9 cellular contexts compared by ENCODE assay signal in genomic region chr10:97024181-97025073, GRCh38.
A peak's percentile ranks its signal among the peaks of the same experiment; 100 is the strongest.
DNase-seq lines count a peak whose midpoint lies in the region; ATAC-seq, FAIRE-seq and TF ChIP-seq lines count a peak whose summit lies in the region.
"Had no signal": no experiment of that assay in that cellular context is flagged by ENCODE, and none has a peak within 500 bp of the region (broad histone marks: within the 10 kb centered on the region; RNA-seq: fewer than 3 reads in every experiment).

No MANE protein-coding gene starts in this region.

- WGBS in aorta, 2 donors = 10 to 21% methylated on average over 13 of the region's 13 CpGs

- H3K9me3 Mint-ChIP-seq in MCF 10A (ENCODE audit: unreplicated experiment) = no peaks in the 10 kb centered on the region

- no peak overlapping the region for H3K9ac ChIP-seq in keratinocyte (ENCODE audit: control insufficient read depth, extremely low read depth, insufficient read depth, low read length)

- H3K27me3 Mint-ChIP-seq in MCF 10A (ENCODE audit: insufficient read depth, unreplicated experiment) = peaks cover 28% of the 10 kb centered on the region

- dilution Hi-C loops in keratinocyte (cut with MboI; ENCODE audit: extremely low pct_ligation_motif_present, low sequenced_read_pairs) = no loop called here

- H3K27me3 ChIP-seq in breast epithelium (no peaks in the 10 kb centered on the region), keratinocyte (ENCODE audit: control insufficient read depth, extremely low read depth, insufficient read depth, low read length) (peaks cover 17% of the 10 kb centered on the region), aorta (ENCODE audit: control insufficient read depth in 1 of 2, insufficient read depth in 2 of 2, low read length in 1 of 2) (no peaks in the 10 kb centered on the region)

- ATAC-seq in aorta (ENCODE audit: low FRiP score) (peak; percentile 5), HG03378 (IDR thresholded peaks at IDR 0.05; ENCODE audit: unreplicated experiment) (no peak), HG03520 (IDR thresholded peaks at IDR 0.05; ENCODE audit: unreplicated experiment) (no peak), HG03342 (IDR thresholded peaks at IDR 0.05; ENCODE audit: unreplicated experiment) (no peak)

- no peaks in the 10 kb centered on the region for H4K20me1 ChIP-seq in keratinocyte (ENCODE audit: control insufficient read depth, extremely low read depth, insufficient read depth, low read length)

- POLR2A ChIA-PET in MCF 10A (lab: Yijun Ruan, JAX) = no interaction called here

- CTCF ChIA-PET in MCF 10A (lab: Yijun Ruan, JAX) = interaction anchor here (0.6 to 3.5 kb wide), 19 partner anchors 11 to 501 kb away, joined by 3 to 41 read pairs (median 4); no protein-coding TSS in a partner anchor

- peak; percentile 45 for DNase-seq in MCF 10A (ENCODE audit: unreplicated experiment)
- DNase-seq in breast epithelium (ENCODE audit: low spot score in 2 of 2) = no peak
- DNase-seq in astrocyte of the spinal cord (ENCODE audit: low read depth, low spot score) = peak; percentile 77
- DNase-seq in keratinocyte (ENCODE audit: low read depth, low spot score) = peak; percentile 5
- DNase-seq in aorta = peak in 1 of 2 donors; percentile 56
- DNase-seq: NCI-H187 had no signal

- H2AFZ ChIP-seq in keratinocyte (ENCODE audit: control insufficient read depth, low read length) = no peak overlapping the region

- H3K27ac Mint-ChIP-seq in MCF 10A (ENCODE audit: low read depth, unreplicated experiment) = no peak overlapping the region

- no TSS peak for BruUV-seq in MCF 10A (replicated peaks; lab: Mats Ljungman, UMichigan)

- H3K4me3 Mint-ChIP-seq in MCF 10A (ENCODE audit: unreplicated experiment) = no peak overlapping the region

- TF ChIP-seq CTCF in MCF 10A (IDR thresholded peaks at IDR 0.05; ENCODE audit: unreplicated experiment) (no peak), breast epithelium (IDR thresholded peaks at IDR 0.05) (no peak), astrocyte of the spinal cord (IDR thresholded peaks at IDR 0.05; ENCODE audit: low read depth, low read length) (no peak), keratinocyte (optimal IDR thresholded peaks at IDR 0.05 in 1 of 3, IDR thresholded peaks at IDR 0.05 in 1 of 3, conservative IDR thresholded peaks at IDR 0.05 in 1 of 3; ENCODE audit: extremely low read depth in 1 of 3, insufficient read depth in 2 of 3, low read length in 3 of 3) (no peak)

- no peaks in the 10 kb centered on the region for H3K36me3 ChIP-seq in breast epithelium
- H3K36me3 ChIP-seq in keratinocyte (ENCODE audit: control insufficient read depth in 2 of 2, extremely low read depth in 1 of 2, insufficient read depth in 2 of 2, low read length in 2 of 2) = no peaks in the 10 kb centered on the region
- no peaks in the 10 kb centered on the region for H3K36me3 ChIP-seq in aorta (ENCODE audit: control insufficient read depth in 1 of 2, insufficient read depth in 2 of 2, low read length in 1 of 2)

- H3K27ac ChIP-seq in breast epithelium (no peak overlapping the region), keratinocyte (ENCODE audit: control insufficient read depth, insufficient read depth, low read length) (no peak overlapping the region), aorta (ENCODE audit: low read depth in 1 of 2, low read length in 2 of 2) (peak overlapping the region in 1 of 2 donors; percentile 79)

- no peak for FAIRE-seq in keratinocyte (lab: Jason Lieb, UNC)

- H3K4me3 ChIP-seq in breast epithelium = no peak overlapping the region
- H3K4me3 ChIP-seq in astrocyte of the spinal cord (ENCODE audit: low read depth, low read length) = no peak overlapping the region
- H3K4me3 ChIP-seq in keratinocyte (ENCODE audit: control insufficient read depth in 2 of 3, extremely low read depth in 1 of 3, insufficient read depth in 2 of 3, low read depth in 1 of 3, low read length in 3 of 3) = no peak overlapping the region
- H3K4me3 ChIP-seq in aorta (ENCODE audit: low read length in 2 of 2) = no peak overlapping the region

- H3K9me3 ChIP-seq in breast epithelium (no peaks in the 10 kb centered on the region), keratinocyte (ENCODE audit: control insufficient read depth, low read depth, low read length) (no peaks in the 10 kb centered on the region), aorta (ENCODE audit: control insufficient read depth, low read length) (no peaks in the 10 kb centered on the region)

- H3K36me3 Mint-ChIP-seq in MCF 10A (ENCODE audit: insufficient read depth, unreplicated experiment) = no peaks in the 10 kb centered on the region

- H3K4me1 ChIP-seq in breast epithelium (no peaks in the 10 kb centered on the region), keratinocyte (ENCODE audit: control insufficient read depth, extremely low read depth, insufficient read depth, low read length) (peaks cover 6% of the 10 kb centered on the region), aorta (ENCODE audit: control insufficient read depth in 1 of 2, insufficient read depth in 2 of 2, low read length in 2 of 2) (no peaks in the 10 kb centered on the region)

- no peak for TF ChIP-seq POLR2A in breast epithelium (IDR thresholded peaks at IDR 0.05)

- H3K4me2 ChIP-seq in keratinocyte (ENCODE audit: control insufficient read depth, extremely low read depth, insufficient read depth, low read depth, low read length) = peak overlapping the region; percentile 11

- no peaks in the 10 kb centered on the region for H3K79me2 ChIP-seq in keratinocyte (ENCODE audit: control insufficient read depth, insufficient read depth, low read length)

- in situ Hi-C loops in astrocyte of the spinal cord (cut with HindIII; ENCODE audit: low sequenced_read_pairs) = no loop called here

- H3K9me1 ChIP-seq in keratinocyte (ENCODE audit: control insufficient read depth, extremely low read depth, insufficient read depth, low read length) = no peaks in the 10 kb centered on the region

- peaks cover 10% of the 10 kb centered on the region for H3K4me1 Mint-ChIP-seq in MCF 10A (ENCODE audit: insufficient read depth, unreplicated experiment)

- intact Hi-C loops in MCF 10A (cut with micrococcal nuclease) (loop anchor here (1.0 kb wide), 3 partner anchors 194 to 649 kb away; no protein-coding TSS in a partner anchor), breast epithelium (cut with DNase I; ENCODE audit: low total_unique reads) (no loop called here), aorta (cut with DNase I) (loop anchor here (2.0 to 10.0 kb wide), 5 partner anchors 110 to 630 kb away; partner anchors contain the start of gene LCOR (in 2 of the 2))

Comparison
In these comparisons a context has a peak if more than half of its experiments do, and no peak if none do; other contexts are left out.
1. DNase-seq: peak in MCF 10A (single experiment), astrocyte of the spinal cord (single experiment) and keratinocyte (single experiment); none in breast epithelium (0 of 2).